In genomic region chr9:132327537-132327936, GRCh38 we compare ENCODE assay signal across 17 cellular contexts. TPM values are rescaled to one million over a fixed set of nuclear protein-coding genes. Genes with fewer than 3 reads are reported as not detected.
A peak's percentile ranks its signal among the peaks of the same experiment; 100 is the strongest.
DNase-seq lines count a peak whose midpoint lies in the region; ATAC-seq and TF ChIP-seq lines count a peak whose summit lies in the region.
"Had no signal": no experiment of that assay in that cellular context is flagged by ENCODE, and none has a peak within 500 bp of the region (broad histone marks: within the 10 kb centered on the region; RNA-seq: fewer than 3 reads in every experiment).

No MANE protein-coding gene starts in this region.

- H3K4me3 ChIP-seq in psoas muscle: no peak overlapping the region
- H3K4me3 ChIP-seq: GM23338 had no signal

- H3K9me3 Mint-ChIP-seq in activated naive CD4-positive, alpha-beta T cell treated with anti-CD3 and anti-CD28 coated beads, Interleukin-2, amount 50 U/mL, for 24 hours: peaks cover 16% of the 10 kb centered on the region
- peaks cover 7 to 14% of the 10 kb centered on the region in 2 donors for H3K9me3 Mint-ChIP-seq in stimulated activated naive CD8-positive, alpha-beta T cell treated with anti-CD3 and anti-CD28 coated beads, Interleukin-15, amount 100 ng/mL, for 72 hours
- H3K9me3 Mint-ChIP-seq: GM23338 had no signal

- ATAC-seq in T-helper 17 cell: no peak
- ATAC-seq in psoas muscle: peak; percentile 78 to 94 (median 88)
- no peak for ATAC-seq in stimulated activated naive CD8-positive, alpha-beta T cell treated with anti-CD3 and anti-CD28 coated beads, Interleukin-15, amount 100 ng/mL, for 72 hours
- ATAC-seq: GM23338 had no signal

- no peaks in the 10 kb centered on the region for H3K27me3 ChIP-seq in psoas muscle (ENCODE audit: insufficient read depth in 3 of 3, low read length in 2 of 3)

- no peaks in the 10 kb centered on the region for H3K27me3 Mint-ChIP-seq in activated naive CD4-positive, alpha-beta T cell treated with anti-CD3 and anti-CD28 coated beads, Interleukin-2, amount 50 U/mL, for 24 hours
- no peaks in the 10 kb centered on the region for H3K27me3 Mint-ChIP-seq in T-helper 17 cell
- H3K27me3 Mint-ChIP-seq in stimulated activated naive CD8-positive, alpha-beta T cell treated with anti-CD3 and anti-CD28 coated beads, Interleukin-15, amount 100 ng/mL, for 72 hours: no peaks in the 10 kb centered on the region
- H3K27me3 Mint-ChIP-seq: B cell; CD4-positive, alpha-beta memory T cell had no signal

- no peak for TF ChIP-seq CTCF in psoas muscle (IDR thresholded peaks at IDR 0.05)

- H3K27ac Mint-ChIP-seq in activated naive CD4-positive, alpha-beta T cell treated with anti-CD3 and anti-CD28 coated beads, Interleukin-2, amount 50 U/mL, for 24 hours: peak overlapping the region; percentile 72
- H3K27ac Mint-ChIP-seq in T-helper 17 cell: peak overlapping the region; percentile 10
- no peak overlapping the region for H3K27ac Mint-ChIP-seq in stimulated activated naive CD8-positive, alpha-beta T cell treated with anti-CD3 and anti-CD28 coated beads, Interleukin-15, amount 100 ng/mL, for 72 hours
- H3K27ac Mint-ChIP-seq: GM23338 had no signal

- H3K4me1 Mint-ChIP-seq in activated naive CD4-positive, alpha-beta T cell treated with anti-CD3 and anti-CD28 coated beads, Interleukin-2, amount 50 U/mL, for 24 hours: peaks cover 63% of the 10 kb centered on the region
- H3K4me1 Mint-ChIP-seq in T-helper 17 cell: peaks cover 25% of the 10 kb centered on the region
- peaks cover 36% of the 10 kb centered on the region for H3K4me1 Mint-ChIP-seq in stimulated activated naive CD8-positive, alpha-beta T cell treated with anti-CD3 and anti-CD28 coated beads, Interleukin-15, amount 100 ng/mL, for 72 hours
- H3K4me1 Mint-ChIP-seq: GM23338 had no signal

- 29 to 38% (median 38%) methylated on average over 6 of the region's 6 CpGs for WGBS in psoas muscle, 3 donors

- DNase-seq in activated naive CD4-positive, alpha-beta T cell treated with anti-CD3 and anti-CD28 coated beads, Interleukin-2, amount 50 U/mL, for 16 hours: no peak
- DNase-seq in T-helper 17 cell (no peak), psoas muscle (no peak), NCI-H69 (lab: John Stamatoyannopoulos, UW) (no peak), NCI-H345 treated with DMSO at 0.1 percent for 48 hours (lab: John Stamatoyannopoulos, UW; ENCODE audit: unreplicated experiment) (no peak)
- DNase-seq in stimulated activated naive CD8-positive, alpha-beta T cell treated with anti-CD3 and anti-CD28 coated beads, Interleukin-15, amount 100 ng/mL, for 72 hours: no peak
- DNase-seq: C1 segment of cervical spinal cord; CD4-positive, alpha-beta memory T cell; COR-L47; DMS153; DMS79 treated with DMSO at 0.1 percent for 48 hours; EL; H7 had no signal

- H3K4me3 Mint-ChIP-seq in activated naive CD4-positive, alpha-beta T cell treated with anti-CD3 and anti-CD28 coated beads, Interleukin-2, amount 50 U/mL, for 24 hours: no peak overlapping the region
- H3K4me3 Mint-ChIP-seq in T-helper 17 cell: no peak overlapping the region
- no peak overlapping the region for H3K4me3 Mint-ChIP-seq in stimulated activated naive CD8-positive, alpha-beta T cell treated with anti-CD3 and anti-CD28 coated beads, Interleukin-15, amount 100 ng/mL, for 72 hours
- H3K4me3 Mint-ChIP-seq: B cell, GM23338 had no signal

- peaks cover 19% of the 10 kb centered on the region for H3K4me1 ChIP-seq in psoas muscle

- intact Hi-C loops in psoas muscle (cut with DNase I): loop anchor here in 1 of 2 donors (5.0 kb wide), 1 partner anchor 35 kb away; no protein-coding TSS in a partner anchor

- peaks cover 15 to 62% of the 10 kb centered on the region in 2 donors for H3K36me3 ChIP-seq in psoas muscle (ENCODE audit: insufficient read depth in 1 of 2, low read depth in 1 of 2)

- H3K9me3 ChIP-seq in T-helper 17 cell (ENCODE audit: control insufficient read depth, low read length, poor library complexity, severe bottlenecking): no peaks in the 10 kb centered on the region
- no peaks in the 10 kb centered on the region for H3K9me3 ChIP-seq in psoas muscle

- peak overlapping the region; percentile 75 for H3K27ac ChIP-seq in psoas muscle
- H3K27ac ChIP-seq: HL-60 had no signal

- H3K36me3 Mint-ChIP-seq in activated naive CD4-positive, alpha-beta T cell treated with anti-CD3 and anti-CD28 coated beads, Interleukin-2, amount 50 U/mL, for 24 hours: peaks cover 55% of the 10 kb centered on the region
- peaks cover 22% of the 10 kb centered on the region for H3K36me3 Mint-ChIP-seq in T-helper 17 cell (ENCODE audit: low read depth)

RNA-seq across cellular contexts. Expression of gene SETX, which starts 27.2 kb away (rescaled TPM):
- total RNA-seq in T-helper 17 cell (10 to 100 TPM; 56.4 to 58.3 TPM), psoas muscle (10 to 100 TPM; 20.6 to 26.8 (median 22.7) TPM)
- polyA plus RNA-seq in psoas muscle: 10 to 100 TPM; 10.0 to 20.4 (median 19.8) TPM

Comparison
In these comparisons a context has a peak if more than half of its experiments do, and no peak if none do; other contexts are left out.
1. H3K27ac Mint-ChIP-seq: peak in activated naive CD4-positive, alpha-beta T cell treated with anti-CD3 and anti-CD28 coated beads, Interleukin-2, amount 50 U/mL, for 24 hours (single experiment) and T-helper 17 cell (single experiment); none in stimulated activated naive CD8-positive, alpha-beta T cell treated with anti-CD3 and anti-CD28 coated beads, Interleukin-15, amount 100 ng/mL, for 72 hours (0 of 2).
2. ATAC-seq: peak in psoas muscle (4 of 4); none in T-helper 17 cell (single experiment) and stimulated activated naive CD8-positive, alpha-beta T cell treated with anti-CD3 and anti-CD28 coated beads, Interleukin-15, amount 100 ng/mL, for 72 hours (single experiment).